In genomic region chr10:98673156-98673765, GRCh38 we compare ENCODE assay signal across 19 cellular contexts.
A peak's percentile ranks its signal among the peaks of the same experiment; 100 is the strongest.
DNase-seq lines count a peak whose midpoint lies in the region; ATAC-seq lines count a peak whose summit lies in the region.
"Had no signal": no experiment of that assay in that cellular context is flagged by ENCODE, and none has a peak within 500 bp of the region (broad histone marks: within the 10 kb centered on the region; RNA-seq: fewer than 3 reads in every experiment).

No MANE protein-coding gene starts in this region.

- no peak for ATAC-seq in GM21360 (IDR thresholded peaks at IDR 0.05; ENCODE audit: unreplicated experiment)
- ATAC-seq: activated CD8-positive, alpha-beta T cell treated with anti-CD3 and anti-CD28 coated beads, Interleukin-2, amount 10 ng/mL, durations not matched to agents 7 days and 5 days; activated T-cell treated with anti-CD3 and anti-CD28 coated beads, Interleukin-2, amount 50 U/mL, for 4 hours; CD8-positive, alpha-beta T cell; right lobe of liver; stimulated activated effector memory CD8-positive, alpha-beta T cell treated with anti-CD3 and anti-CD28 coated beads, Interleukin-12 subunit alpha, Interleukin-12 subunit beta, amount 100 ng/mL, for 72 hours had no signal

- intact Hi-C loops in head of caudate nucleus (cut with DNase I), result no loop called here

- DNase-seq in DMS53 (lab: John Stamatoyannopoulos, UW) (peak; percentile 94), NCI-H1092 treated with DMSO at 0.1 percent for 48 hours (lab: John Stamatoyannopoulos, UW) (peak; percentile 64), NCI-H345 treated with DMSO at 0.1 percent for 48 hours (lab: John Stamatoyannopoulos, UW; ENCODE audit: unreplicated experiment) (peak; percentile 30), head of caudate nucleus (peak in 37 of 42 donors; percentile 4 to 77 (median 38)), kidney glomerular epithelial cell (lab: John Stamatoyannopoulos, UW) (no peak), cortex of kidney (lab: John Stamatoyannopoulos, UW) (no peak), cerebellum (ENCODE audit: low spot score) (no peak)
- DNase-seq: activated B cell treated with CpG ODN at 0.5 μM for 24 hours; activated CD8-positive, alpha-beta T cell treated with anti-CD3 and anti-CD28 coated beads, Interleukin-2, amount 10 ng/mL, durations not matched to agents 7 days and 5 days; activated naive CD4-positive, alpha-beta T cell treated with anti-CD3 and anti-CD28 coated beads for 36 hours; activated T-cell treated with anti-CD3 and anti-CD28 coated beads, Interleukin-2, amount 50 U/mL, for 4 hours; CD8-positive, alpha-beta T cell; effector CD4-positive, alpha-beta T cell; heart right ventricle; immature natural killer cell; NCI-H82; right lobe of liver had no signal

Comparison
In these comparisons a context has a peak if more than half of its experiments do, and no peak if none do; other contexts are left out.
1. DNase-seq: peak in DMS53 (single experiment), NCI-H1092 treated with DMSO at 0.1 percent for 48 hours (single experiment), NCI-H345 treated with DMSO at 0.1 percent for 48 hours (single experiment) and head of caudate nucleus (37 of 42); none in kidney glomerular epithelial cell (single experiment), cortex of kidney (single experiment) and cerebellum (single experiment).